1 cellular context compared by ENCODE assay signal in the genomic region with DNA sequence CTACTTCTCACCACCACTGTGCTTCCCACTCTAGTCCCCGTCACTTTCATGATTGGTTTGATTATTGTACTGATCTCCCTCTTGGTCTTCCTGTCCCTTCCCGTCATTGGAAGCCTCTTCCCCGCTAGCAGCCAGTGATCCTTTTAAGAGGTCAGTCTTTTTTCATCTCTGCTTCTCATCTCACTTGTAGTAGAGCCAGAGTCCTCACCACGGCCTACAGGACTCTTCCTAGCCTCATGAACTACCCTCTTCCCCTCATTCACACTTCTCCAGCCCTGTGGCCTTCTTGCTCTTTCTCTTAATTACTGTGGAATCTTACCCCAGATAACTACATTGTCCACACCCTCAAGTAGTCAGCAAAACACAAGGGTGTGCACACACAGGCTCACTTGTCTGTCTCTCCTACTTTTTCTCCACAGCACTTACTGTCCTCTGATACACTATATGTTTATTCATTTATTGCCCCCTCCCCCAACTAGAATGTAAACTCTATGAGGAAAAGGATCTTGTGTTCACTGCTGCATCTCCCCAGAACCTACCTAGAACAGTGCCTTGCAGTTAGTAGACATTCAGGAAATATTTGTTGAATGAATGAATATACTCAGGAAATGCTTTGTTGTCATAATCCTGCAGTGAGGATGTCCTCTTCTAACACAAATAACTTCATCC.
TF ChIP-seq lines count a peak whose summit lies in the region.

No MANE protein-coding gene starts in this region.

TF ChIP-seq in SK-N-SH treated with all-trans-retinoic acid at 6 μM for 48 hours, 23 proteins besides CTCF, POLR2A, EP300 and RAD21 (continued from another document):
- TF ChIP-seq, protein P1, sequence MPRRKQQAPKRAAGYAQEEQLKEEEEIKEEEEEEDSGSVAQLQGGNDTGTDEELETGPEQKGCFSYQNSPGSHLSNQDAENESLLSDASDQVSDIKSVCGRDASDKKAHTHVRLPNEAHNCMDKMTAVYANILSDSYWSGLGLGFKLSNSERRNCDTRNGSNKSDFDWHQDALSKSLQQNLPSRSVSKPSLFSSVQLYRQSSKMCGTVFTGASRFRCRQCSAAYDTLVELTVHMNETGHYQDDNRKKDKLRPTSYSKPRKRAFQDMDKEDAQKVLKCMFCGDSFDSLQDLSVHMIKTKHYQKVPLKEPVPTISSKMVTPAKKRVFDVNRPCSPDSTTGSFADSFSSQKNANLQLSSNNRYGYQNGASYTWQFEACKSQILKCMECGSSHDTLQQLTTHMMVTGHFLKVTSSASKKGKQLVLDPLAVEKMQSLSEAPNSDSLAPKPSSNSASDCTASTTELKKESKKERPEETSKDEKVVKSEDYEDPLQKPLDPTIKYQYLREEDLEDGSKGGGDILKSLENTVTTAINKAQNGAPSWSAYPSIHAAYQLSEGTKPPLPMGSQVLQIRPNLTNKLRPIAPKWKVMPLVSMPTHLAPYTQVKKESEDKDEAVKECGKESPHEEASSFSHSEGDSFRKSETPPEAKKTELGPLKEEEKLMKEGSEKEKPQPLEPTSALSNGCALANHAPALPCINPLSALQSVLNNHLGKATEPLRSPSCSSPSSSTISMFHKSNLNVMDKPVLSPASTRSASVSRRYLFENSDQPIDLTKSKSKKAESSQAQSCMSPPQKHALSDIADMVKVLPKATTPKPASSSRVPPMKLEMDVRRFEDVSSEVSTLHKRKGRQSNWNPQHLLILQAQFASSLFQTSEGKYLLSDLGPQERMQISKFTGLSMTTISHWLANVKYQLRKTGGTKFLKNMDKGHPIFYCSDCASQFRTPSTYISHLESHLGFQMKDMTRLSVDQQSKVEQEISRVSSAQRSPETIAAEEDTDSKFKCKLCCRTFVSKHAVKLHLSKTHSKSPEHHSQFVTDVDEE (CRISPR knock-in tag; IDR thresholded peaks at IDR 0.05): no peak
- no peak for TF ChIP-seq PPARA (CRISPR knock-in tag; IDR thresholded peaks at IDR 0.05; ENCODE audit: borderline replicate concordance)
